ENCODE assay signal across 18 cellular contexts in genomic region chr10:103805781-103806180, GRCh38. TPM values are rescaled to one million over a fixed set of nuclear protein-coding genes. Genes with fewer than 3 reads are reported as not detected.
DNase-seq lines count a peak whose midpoint lies in the region; ATAC-seq, FAIRE-seq and TF ChIP-seq lines count a peak whose summit lies in the region.
"Had no signal": no experiment of that assay in that cellular context is flagged by ENCODE, and none has a peak within 500 bp of the region (broad histone marks: within the 10 kb centered on the region; RNA-seq: fewer than 3 reads in every experiment).

No MANE protein-coding gene starts in this region.

- H4K91ac ChIP-seq in neuronal stem cell (ENCODE audit: low read depth, low read length, poor library complexity): no peak overlapping the region

- H3K4me3 Mint-ChIP-seq in T-cell: no peak overlapping the region
- H3K4me3 Mint-ChIP-seq: CD14-positive monocyte; CD8-positive, alpha-beta T cell; HFFc6 had no signal

- H3K4me1 ChIP-seq in cardiac muscle cell (ENCODE audit: low read depth) (peaks cover 32% of the 10 kb centered on the region), hepatocyte (ENCODE audit: insufficient read depth) (peaks cover 20% of the 10 kb centered on the region), neuronal stem cell (ENCODE audit: control insufficient read depth in 2 of 2, insufficient read depth in 1 of 2, low read depth in 1 of 2, low read length in 2 of 2) (peaks cover 15 to 36% of the 10 kb centered on the region in 2 donors)

- no peak overlapping the region for H3K14ac ChIP-seq in neuronal stem cell (ENCODE audit: low read length)

- intact Hi-C loops in left cardiac atrium (cut with DNase I): no loop called here

- H3K4me2 ChIP-seq in hepatocyte (peak overlapping the region; percentile 31), neuronal stem cell (ENCODE audit: insufficient read depth, low read length, poor library complexity, severe bottlenecking) (no peak overlapping the region)

- TF ChIP-seq CTCF in cardiac muscle cell (IDR thresholded peaks at IDR 0.05; ENCODE audit: low read depth, low read length) (no peak), hepatocyte (IDR thresholded peaks at IDR 0.05; ENCODE audit: poor library complexity) (no peak), D721Med (IDR thresholded peaks at IDR 0.05; ENCODE audit: insufficient read depth, missing control alignments) (no peak)

- H3K36me3 Mint-ChIP-seq in T-cell: no peaks in the 10 kb centered on the region
- H3K36me3 Mint-ChIP-seq: CD14-positive monocyte; CD8-positive, alpha-beta T cell had no signal

- no peaks in the 10 kb centered on the region for H4K20me1 ChIP-seq in hepatocyte (ENCODE audit: insufficient read depth, poor library complexity, severe bottlenecking)

- no peak overlapping the region for H3K9ac ChIP-seq in neuronal stem cell (ENCODE audit: low read depth, low read length, poor library complexity)

- no peak overlapping the region for H3K23ac ChIP-seq in neuronal stem cell (ENCODE audit: low read depth, low read length, poor library complexity)

- 93% methylated on average over 6 of the region's 6 CpGs for WGBS in hepatocyte (ENCODE audit: low lambda C conversion rate, missing lambda C conversion rate)
- WGBS in neuronal stem cell (ENCODE audit: extremely low coverage in 2 of 2, insufficient read length in 2 of 2, insufficient replicate concordance in 1 of 2), 2 donors: no CpG with 5 or more reads among the region's 6 CpGs

- H2BK12ac ChIP-seq in neuronal stem cell (ENCODE audit: low read length): no peak overlapping the region

- DNase-seq in cardiac muscle cell (ENCODE audit: low read depth in 1 of 2, low spot score in 1 of 2) (no peak), left cardiac atrium (no peak), hepatocyte (ENCODE audit: low spot score) (no peak), neuronal stem cell (ENCODE audit: low spot score) (no peak), NCI-H1092 treated with DMSO at 0.1 percent for 48 hours (lab: John Stamatoyannopoulos, UW) (no peak), D721Med (ENCODE audit: insufficient read length, low spot score) (no peak), NCI-H146 treated with DMSO at 0.1 percent for 48 hours (lab: John Stamatoyannopoulos, UW; ENCODE audit: unreplicated experiment) (no peak), T-cell (no peak)
- DNase-seq: 8988T; ACHN; CD8-positive, alpha-beta T cell; COR-L47; DMS53; GF-D8; HCEC 1CT; HFFc6 had no signal

- CTCF ChIA-PET in T-cell (lab: Charles Lee): no interaction called here

- H3K4me1 Mint-ChIP-seq in T-cell: peaks cover 14 to 21% (median 21%) of the 10 kb centered on the region in 3 donors

- no peaks in the 10 kb centered on the region for H3K9me3 Mint-ChIP-seq in T-cell
- H3K9me3 Mint-ChIP-seq: CD14-positive monocyte; CD8-positive, alpha-beta T cell; HFFc6 had no signal

- no peaks in the 10 kb centered on the region for H3K27me3 Mint-ChIP-seq in T-cell

- H2BK15ac ChIP-seq in neuronal stem cell (ENCODE audit: low read length): no peak overlapping the region

- FAIRE-seq in D721Med (lab: Jason Lieb, UNC): no peak

- ATAC-seq in left cardiac atrium: no peak
- no peak for ATAC-seq in T-cell (replicated peaks in 1 of 4)
- ATAC-seq: CD8-positive, alpha-beta T cell had no signal

- peak overlapping the region; percentile 84 for H3K27ac ChIP-seq in cardiac muscle cell
- H3K27ac ChIP-seq in hepatocyte: no peak overlapping the region
- H3K27ac ChIP-seq in neuronal stem cell (replicated peaks; ENCODE audit: low read length): no peak overlapping the region
- H3K27ac ChIP-seq: HL-60 had no signal

- no peak overlapping the region for H3K27ac Mint-ChIP-seq in T-cell
- H3K27ac Mint-ChIP-seq: CD8-positive, alpha-beta T cell; HFFc6 had no signal

- H3K9me3 ChIP-seq in cardiac muscle cell (ENCODE audit: low read depth): no peaks in the 10 kb centered on the region
- no peaks in the 10 kb centered on the region for H3K9me3 ChIP-seq in hepatocyte (ENCODE audit: low read depth)
- H3K9me3 ChIP-seq in neuronal stem cell (replicated peaks in 1 of 2; ENCODE audit: control insufficient read depth in 2 of 2, insufficient read depth in 1 of 2, low read depth in 1 of 2, low read length in 2 of 2): no peaks in the 10 kb centered on the region

- no peak overlapping the region for H4K8ac ChIP-seq in neuronal stem cell (ENCODE audit: low read depth, low read length)

- no peak overlapping the region for H2BK5ac ChIP-seq in neuronal stem cell (ENCODE audit: low read length)

- H3K79me2 ChIP-seq in hepatocyte: peaks cover 46% of the 10 kb centered on the region

- H3K9me2 ChIP-seq in hepatocyte (replicated peaks; ENCODE audit: insufficient read depth): no peaks in the 10 kb centered on the region

- H3K27me3 ChIP-seq in cardiac muscle cell (no peaks in the 10 kb centered on the region), hepatocyte (no peaks in the 10 kb centered on the region), neuronal stem cell (ENCODE audit: control insufficient read depth in 3 of 3, insufficient read depth in 3 of 3, low read depth in 1 of 3, low read length in 3 of 3) (no peaks in the 10 kb centered on the region)

- no peak overlapping the region for H2BK120ac ChIP-seq in neuronal stem cell (ENCODE audit: low read depth, low read length)

- no peak overlapping the region for H2AFZ ChIP-seq in hepatocyte
- no peak overlapping the region for H2AFZ ChIP-seq in neuronal stem cell (ENCODE audit: low read length)

- H3K79me1 ChIP-seq in neuronal stem cell (ENCODE audit: low read depth, low read length): no peaks in the 10 kb centered on the region

- POLR2A ChIA-PET in T-cell (lab: Charles Lee): no interaction called here

- H3K4ac ChIP-seq in neuronal stem cell (ENCODE audit: low read length): no peak overlapping the region

- H3K4me3 ChIP-seq in cardiac muscle cell (no peak overlapping the region), hepatocyte (no peak overlapping the region), neuronal stem cell (ENCODE audit: low read length in 2 of 2) (no peak overlapping the region)

- H3K36me3 ChIP-seq in cardiac muscle cell: no peaks in the 10 kb centered on the region
- H3K36me3 ChIP-seq in hepatocyte (replicated peaks; ENCODE audit: insufficient read depth, low read depth): no peaks in the 10 kb centered on the region
- peaks cover 0 to 2% of the 10 kb centered on the region in 2 donors for H3K36me3 ChIP-seq in neuronal stem cell (replicated peaks in 1 of 2; ENCODE audit: control insufficient read depth in 2 of 2, insufficient read depth in 2 of 2, low read length in 2 of 2)

- peak overlapping the region; percentile 69 for H3K18ac ChIP-seq in neuronal stem cell (ENCODE audit: low read length)

- peak overlapping the region; percentile 36 for H2AK5ac ChIP-seq in neuronal stem cell (ENCODE audit: low read depth, low read length)

RNA-seq across cellular contexts. Expression of gene SH3PXD2A, which starts 49.6 kb away (rescaled TPM):
- total RNA-seq in cardiac muscle cell (36.5 and 75.9 TPM in 2 replicates), left cardiac atrium (10 to 100 TPM; 24.6 to 27.7 TPM), hepatocyte (10.6 and 13.6 TPM in 2 replicates), T-cell (10 to 100 TPM in 2 of 5 donors, 1 to 10 TPM in 3; 5.8 to 11.8 (median 9.8) TPM)
- polyA plus RNA-seq in cardiac muscle cell (32.2 and 48.1 TPM in 2 replicates), hepatocyte (7.3 and 8.4 TPM in 2 replicates)
- 9.8 TPM for polyA plus RNA-seq in neuronal stem cell (2013, experiment 1 of 2)
- polyA plus RNA-seq in neuronal stem cell (2013, experiment 2 of 2): 9.8 TPM
